In the genomic region with DNA sequence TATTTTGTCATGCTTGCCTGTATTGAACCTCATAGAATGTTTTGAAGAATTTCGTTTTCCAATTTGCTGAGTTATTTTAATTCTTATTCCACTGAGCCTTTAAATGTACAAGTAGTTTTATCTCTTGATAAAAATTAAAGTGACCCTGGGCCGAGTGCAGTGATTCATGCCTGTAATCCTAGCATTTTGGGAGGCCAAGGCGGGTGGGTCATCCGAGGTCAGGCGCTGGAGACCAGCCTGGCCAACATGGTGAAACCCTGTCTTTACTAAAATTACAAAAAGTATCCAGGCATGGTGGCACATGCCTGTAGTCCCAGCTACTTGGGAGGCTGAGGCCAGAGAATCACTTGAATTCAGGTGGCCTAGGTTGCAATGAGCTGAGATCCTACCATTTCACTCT, we compare ENCODE assay signal across 12 cellular contexts. TPM values are rescaled to one million over a fixed set of nuclear protein-coding genes. Genes with fewer than 3 reads are reported as not detected.
A peak's percentile ranks its signal among the peaks of the same experiment; 100 is the strongest.
DNase-seq lines count a peak whose midpoint lies in the region; ATAC-seq and TF ChIP-seq lines count a peak whose summit lies in the region.
"Not testable (repeated sequence)": the region's sequence is repeated elsewhere in the genome, so short reads cannot be mapped to it uniquely, and the experiment has no call there.
"Had no signal": no experiment of that assay in that cellular context is flagged by ENCODE, and none has a peak within 500 bp of the region (broad histone marks: within the 10 kb centered on the region; RNA-seq: fewer than 3 reads in every experiment).

No MANE protein-coding gene starts in this region.

- not testable (repeated sequence) for TF ChIP-seq POLR2A in NB4 (IDR thresholded peaks at IDR 0.05; ENCODE audit: extremely low read depth, insufficient read length); suprapubic skin (IDR thresholded peaks at IDR 0.05)

- not testable (repeated sequence) for TF ChIP-seq CTCF in CD4-positive, alpha-beta T cell (IDR thresholded peaks at IDR 0.05); NB4 (IDR thresholded peaks at IDR 0.05; ENCODE audit: low read depth, low read length); activated B cell treated with CpG ODN at 0.5 μM for 24 hours (IDR thresholded peaks at IDR 0.05); neural crest cell (conservative IDR thresholded peaks at IDR 0.05); suprapubic skin (IDR thresholded peaks at IDR 0.05)

- H3K4me3 ChIP-seq in NB4 (ENCODE audit: low read depth, low read length) (peak overlapping the region; percentile 6), suprapubic skin (peak overlapping the region; percentile 14)

- TF ChIP-seq EP300 in suprapubic skin (IDR thresholded peaks at IDR 0.05) = not testable (repeated sequence)

- 68% methylated on average over 5 of the region's 5 CpGs for WGBS in suprapubic skin

- H3K9me3 Mint-ChIP-seq in CD4-positive, alpha-beta T cell; activated B cell treated with CpG ODN at 0.5 μM for 24 hours; activated naive CD8-positive, alpha-beta T cell (ENCODE audit: low read depth); effector memory CD8-positive, alpha-beta T cell; memory B cell; neural crest cell: not testable (repeated sequence)

- POLR2A ChIA-PET in CD4-positive, alpha-beta T cell (lab: Charles Lee) = interaction anchor here (1.2 to 2.1 kb wide), 2 partner anchors 12 to 338 kb away, joined by 3 to 16 read pairs; a partner anchor contains a TSS
- POLR2A ChIA-PET in activated B cell treated with CpG ODN at 0.5 μM for 24 hours (lab: Charles Lee) = interaction anchor here (0.6 to 2.6 kb wide), 2 partner anchors 13 to 66 kb away, joined by 3 to 11 read pairs; no protein-coding TSS in a partner anchor

- H3K36me3 ChIP-seq in suprapubic skin = peaks cover 59% of the 10 kb centered on the region

- ATAC-seq in CD4-positive, alpha-beta T cell (ENCODE audit: poor library complexity); activated B cell treated with CpG ODN at 0.5 μM for 24 hours (ENCODE audit: low read depth); effector memory CD8-positive, alpha-beta T cell (replicated peaks); memory B cell (ENCODE audit: low read depth): not testable (repeated sequence)

- CTCF ChIA-PET in CD4-positive, alpha-beta T cell (lab: Charles Lee) = not testable (repeated sequence)
- CTCF ChIA-PET in activated B cell treated with CpG ODN at 0.5 μM for 24 hours (lab: Charles Lee) = interaction anchor here (1.3 kb wide), 1 partner anchor 12 kb away, joined by 4 read pairs; no protein-coding TSS in a partner anchor

- peaks cover 91% of the 10 kb centered on the region for H3K36me3 Mint-ChIP-seq in CD4-positive, alpha-beta T cell (ENCODE audit: low read depth)
- H3K36me3 Mint-ChIP-seq in activated B cell treated with CpG ODN at 0.5 μM for 24 hours (ENCODE audit: low read depth) (peaks cover 80% of the 10 kb centered on the region), memory B cell (peaks cover 42% of the 10 kb centered on the region), neural crest cell (ENCODE audit: low read depth) (peaks cover 31% of the 10 kb centered on the region)
- peaks cover 18% of the 10 kb centered on the region for H3K36me3 Mint-ChIP-seq in activated naive CD8-positive, alpha-beta T cell
- peaks cover 72% of the 10 kb centered on the region for H3K36me3 Mint-ChIP-seq in effector memory CD8-positive, alpha-beta T cell (ENCODE audit: insufficient read depth)

- peak overlapping the region; percentile 38 for H3K27ac Mint-ChIP-seq in CD4-positive, alpha-beta T cell
- not testable (repeated sequence) for H3K27ac Mint-ChIP-seq in activated B cell treated with CpG ODN at 0.5 μM for 24 hours; activated naive CD8-positive, alpha-beta T cell; memory B cell; neural crest cell (ENCODE audit: unreplicated experiment)
- peak overlapping the region; percentile 55 to 73 for H3K27ac Mint-ChIP-seq in effector memory CD8-positive, alpha-beta T cell

- peaks cover 47% of the 10 kb centered on the region for H3K4me1 ChIP-seq in suprapubic skin

- intact Hi-C loops in CD4-positive, alpha-beta T cell (cut with DNase I, micrococcal nuclease); activated B cell treated with CpG ODN at 0.5 μM for 24 hours (cut with micrococcal nuclease): not testable (repeated sequence)

- H3K9me3 ChIP-seq in CD4-positive, alpha-beta T cell (ENCODE audit: control insufficient read depth, low read length); suprapubic skin: not testable (repeated sequence)

- not testable (repeated sequence) for H3K27ac ChIP-seq in CD4-positive, alpha-beta T cell (ENCODE audit: low read depth, low read length); suprapubic skin

- peak overlapping the region; percentile 82 for H3K4me3 Mint-ChIP-seq in CD4-positive, alpha-beta T cell
- H3K4me3 Mint-ChIP-seq in activated B cell treated with CpG ODN at 0.5 μM for 24 hours (peak overlapping the region; percentile 6), memory B cell (peak overlapping the region; percentile 43), neural crest cell (peak overlapping the region; percentile 17)
- peak overlapping the region; percentile 86 for H3K4me3 Mint-ChIP-seq in activated naive CD8-positive, alpha-beta T cell
- H3K4me3 Mint-ChIP-seq in effector memory CD8-positive, alpha-beta T cell = peak overlapping the region; percentile 98

- H3K4me1 Mint-ChIP-seq in CD4-positive, alpha-beta T cell (ENCODE audit: low read depth) = peaks cover 76% of the 10 kb centered on the region
- H3K4me1 Mint-ChIP-seq in activated B cell treated with CpG ODN at 0.5 μM for 24 hours = peaks cover 76% of the 10 kb centered on the region
- peaks cover 71% of the 10 kb centered on the region for H3K4me1 Mint-ChIP-seq in activated naive CD8-positive, alpha-beta T cell (ENCODE audit: low read depth)
- peaks cover 60 to 76% of the 10 kb centered on the region in 2 donors for H3K4me1 Mint-ChIP-seq in effector memory CD8-positive, alpha-beta T cell (ENCODE audit: low read depth in 2 of 2)
- peaks cover 46% of the 10 kb centered on the region for H3K4me1 Mint-ChIP-seq in memory B cell
- H3K4me1 Mint-ChIP-seq in neural crest cell = peaks cover 36% of the 10 kb centered on the region

- DNase-seq in CD4-positive, alpha-beta T cell; NB4 (ENCODE audit: low read depth); activated B cell treated with CpG ODN at 0.5 μM for 24 hours; effector memory CD8-positive, alpha-beta T cell; memory B cell (ENCODE audit: low spot score in 2 of 2); neural crest cell (ENCODE audit: low read depth, low spot score); suprapubic skin (ENCODE audit: low spot score in 2 of 2): not testable (repeated sequence)

- H3K27me3 ChIP-seq in CD4-positive, alpha-beta T cell (ENCODE audit: control insufficient read depth, insufficient read depth, low read length); suprapubic skin: not testable (repeated sequence)

- not testable (repeated sequence) for H3K27me3 Mint-ChIP-seq in CD4-positive, alpha-beta T cell; activated B cell treated with CpG ODN at 0.5 μM for 24 hours; activated naive CD8-positive, alpha-beta T cell; effector memory CD8-positive, alpha-beta T cell; memory B cell; neural crest cell (ENCODE audit: low read depth)

RNA-seq across cellular contexts. Expression of gene BTN2A1, which starts 3.6 kb away (rescaled TPM):
- total RNA-seq in CD4-positive, alpha-beta T cell = 10 to 100 TPM; 16.2 to 17.5 TPM
- total RNA-seq in activated B cell treated with CpG ODN at 0.5 μM for 24 hours = 39.7 and 45.1 TPM in 2 replicates
- 25.2 and 25.8 TPM in 2 replicates for total RNA-seq in neural crest cell
- total RNA-seq in suprapubic skin = 10 to 100 TPM in 2 of 4 donors, 1 to 10 TPM in 2; 9.1 to 31.9 (median 12.9) TPM

RNA-seq across cellular contexts. Expression of gene BTN3A3, which starts 21.0 kb away (rescaled TPM):
- total RNA-seq in CD4-positive, alpha-beta T cell = 10 to 100 TPM; 21.4 to 26.5 TPM
- total RNA-seq in activated B cell treated with CpG ODN at 0.5 μM for 24 hours (51.9 and 54.1 TPM in 2 replicates), neural crest cell (4.2 and 5.1 TPM in 2 replicates), suprapubic skin (10 to 100 TPM in 3 of 4 donors, 1 to 10 TPM in 1; 9.5 to 19.2 (median 12.2) TPM)

RNA-seq across cellular contexts. Expression of gene BTN1A1, which starts 38.8 kb away (rescaled TPM):
- not detected for total RNA-seq in CD4-positive, alpha-beta T cell
- total RNA-seq in activated B cell treated with CpG ODN at 0.5 μM for 24 hours (0.18 and 0.46 TPM in 2 replicates), neural crest cell (not detected in 2 replicates), suprapubic skin (not detected)
- total RNA-seq: A673, MCF 10A, NCI-H460, PC-3 had no signal

RNA-seq across cellular contexts. Expression of gene BTN3A1, which starts 59.3 kb away (rescaled TPM):
- total RNA-seq in CD4-positive, alpha-beta T cell = 100 to 1,000 TPM; 109 TPM
- total RNA-seq in activated B cell treated with CpG ODN at 0.5 μM for 24 hours (55.4 and 61.7 TPM in 2 replicates), neural crest cell (12.7 and 13.8 TPM in 2 replicates), suprapubic skin (10 to 100 TPM; 11.4 to 28.1 (median 14.5) TPM)

Comparison
In these comparisons a context has a peak if more than half of its experiments do, and no peak if none do; other contexts are left out.
1. H3K4me3 Mint-ChIP-seq: peak in every context shown above with its lines; median percentile 98 in effector memory CD8-positive, alpha-beta T cell; 86 in activated naive CD8-positive, alpha-beta T cell; 82 in CD4-positive, alpha-beta T cell; 43 in memory B cell; 17 in neural crest cell; 6 in activated B cell treated with CpG ODN at 0.5 μM for 24 hours.